Comparison of ENCODE assay signal across 10 cellular contexts in the genomic region with DNA sequence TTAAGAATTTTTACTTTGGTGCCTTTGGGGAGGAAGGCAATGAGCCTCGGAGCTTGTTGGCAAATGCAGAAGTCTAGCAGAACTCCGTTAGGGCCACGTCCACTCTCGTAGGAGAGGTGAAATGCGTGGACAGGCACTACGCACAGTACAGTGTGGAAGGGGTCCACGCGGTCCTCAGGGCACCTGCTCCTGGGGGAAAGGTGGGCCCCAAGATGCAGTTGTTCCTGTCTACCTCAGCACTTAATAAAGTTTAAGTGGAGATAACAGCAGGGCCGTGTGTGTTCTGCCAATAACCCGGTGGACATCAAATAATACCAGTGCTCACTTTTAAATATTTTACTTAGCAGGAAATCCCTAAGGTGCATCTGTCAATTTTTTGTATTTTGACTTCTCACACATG. TPM values are rescaled to one million over a fixed set of nuclear protein-coding genes. Genes with fewer than 3 reads are reported as not detected.
DNase-seq lines count a peak whose midpoint lies in the region; ATAC-seq and TF ChIP-seq lines count a peak whose summit lies in the region.
"Had no signal": no experiment of that assay in that cellular context is flagged by ENCODE, and none has a peak within 500 bp of the region (broad histone marks: within the 10 kb centered on the region; RNA-seq: fewer than 3 reads in every experiment).

No MANE protein-coding gene starts in this region.

- H2AFZ ChIP-seq in HCT116 (ENCODE audit: low read depth, low read length, poor library complexity, severe bottlenecking), result no peak overlapping the region

- H3K4me3 ChIP-seq in HCT116 (replicated peaks in 1 of 2; ENCODE audit: low read depth in 1 of 2, low read length in 2 of 2), result no peak overlapping the region
- peak overlapping the region; percentile 81 for H3K4me3 ChIP-seq in WI38 (ENCODE audit: low read depth, low read length)
- peak overlapping the region; percentile 75 to 76 for H3K4me3 ChIP-seq in foreskin fibroblast (ENCODE audit: low read depth in 1 of 2, low read length in 2 of 2)
- peak overlapping the region; percentile 71 to 84 (median 80) for H3K4me3 ChIP-seq in skeletal muscle tissue (ENCODE audit: low read length in 3 of 3)

- ATAC-seq in HCT116 (no peak), left lobe of liver (no peak)

- TSS peak; percentile 79 for BruUV-seq in HCT116 (replicated peaks; lab: Mats Ljungman, UMichigan)

- H3K9ac ChIP-seq in HCT116 (ENCODE audit: low read length) (no peak overlapping the region), skeletal muscle tissue (ENCODE audit: low read depth in 1 of 3, low read length in 3 of 3) (peak overlapping the region; percentile 75 to 87 (median 85))

- peak overlapping the region; percentile 79 for H3K4me2 ChIP-seq in HCT116 (ENCODE audit: low read length)

- no peak for TF ChIP-seq POLR2A in HCT116 (IDR thresholded peaks at IDR 0.05; ENCODE audit: borderline replicate concordance, extremely low read depth, insufficient read depth, insufficient read length)

- H3K27ac ChIP-seq in HCT116 (ENCODE audit: low read depth, low read length) (no peak overlapping the region), skeletal muscle tissue (ENCODE audit: low read depth, low read length) (peak overlapping the region; percentile 48)
- H3K27ac ChIP-seq: spleen had no signal

- H3K79me2 ChIP-seq in HCT116 (ENCODE audit: insufficient read depth, low read length), result peaks cover 15% of the 10 kb centered on the region; the same call in 1 of the 2 replicates

- DNase-seq in HCT116 (ENCODE audit: low read depth, low spot score) (no peak), foreskin fibroblast (peak in 1 of 2 donors; percentile 18), left lobe of liver (ENCODE audit: low spot score) (no peak), NCI-H446 treated with DMSO at 0.1 percent for 48 hours (lab: John Stamatoyannopoulos, UW) (no peak), cerebellar nuclear complex (lab: John Stamatoyannopoulos, UW) (no peak), NCI-H187 treated with DMSO at 0.1 percent for 48 hours (lab: John Stamatoyannopoulos, UW) (no peak)
- DNase-seq: amniotic stem cell, spleen had no signal

- CTCF ChIA-PET in HCT116 (lab: Charles Lee), result no interaction called here

- H3K27me3 ChIP-seq in HCT116 (ENCODE audit: insufficient read depth, low read length), result no peaks in the 10 kb centered on the region
- H3K27me3 ChIP-seq in skeletal muscle tissue (ENCODE audit: control insufficient read depth in 3 of 3, insufficient read depth in 3 of 3, low read length in 3 of 3), result no peaks in the 10 kb centered on the region

- H3K9me3 ChIP-seq in HCT116 (ENCODE audit: control insufficient read depth in 1 of 2, insufficient read depth in 1 of 2, low read depth in 1 of 2, low read length in 2 of 2) (no peaks in the 10 kb centered on the region), skeletal muscle tissue (ENCODE audit: control insufficient read depth in 3 of 3, low read length in 3 of 3) (no peaks in the 10 kb centered on the region)
- H3K9me3 ChIP-seq: spleen had no signal

- H3K36me3 ChIP-seq in HCT116 (ENCODE audit: control insufficient read depth in 1 of 2, insufficient read depth in 2 of 2, low read length in 2 of 2), result no peaks in the 10 kb centered on the region
- peaks cover 3 to 8% (median 7%) of the 10 kb centered on the region in 3 donors for H3K36me3 ChIP-seq in skeletal muscle tissue (ENCODE audit: control insufficient read depth in 3 of 3, insufficient read depth in 3 of 3, low read length in 3 of 3)

- RAD21 ChIA-PET in HCT116 (lab: Charles Lee; ENCODE audit: low non-redundant PET in 1 of 2, low total read pairs in 2 of 2, uncharacterized antibody in 2 of 2, unreplicated experiment in 2 of 2), result no interaction called here

- TF ChIP-seq CTCF in HCT116 (IDR thresholded peaks at IDR 0.05 in 2 of 3, conservative IDR thresholded peaks at IDR 0.05 in 1 of 3; ENCODE audit: borderline replicate concordance in 1 of 3, insufficient read depth in 1 of 3, low read depth in 2 of 3, low read length in 2 of 3), result no peak
- no peak for TF ChIP-seq CTCF in WI38 (IDR thresholded peaks at IDR 0.05; ENCODE audit: low read depth, low read length)
- no peak for TF ChIP-seq CTCF in foreskin fibroblast (IDR thresholded peaks at IDR 0.05; ENCODE audit: low read depth, low read length)

- no peaks in the 10 kb centered on the region for H4K20me1 ChIP-seq in HCT116 (ENCODE audit: insufficient read depth)

- TF ChIP-seq RAD21 in HCT116 (IDR thresholded peaks at IDR 0.05; ENCODE audit: low read depth), result no peak

- peaks cover 16 to 35% of the 10 kb centered on the region in 2 experiments for H3K4me1 ChIP-seq in HCT116 (ENCODE audit: control insufficient read depth in 1 of 2, insufficient read depth in 2 of 2, low read length in 2 of 2)
- peaks cover 36 to 48% (median 46%) of the 10 kb centered on the region in 3 donors for H3K4me1 ChIP-seq in skeletal muscle tissue (ENCODE audit: control insufficient read depth in 3 of 3, insufficient read depth in 3 of 3, low read length in 3 of 3)

- H3K9me2 ChIP-seq in HCT116 (ENCODE audit: insufficient read depth), result no peaks in the 10 kb centered on the region

- POLR2A ChIA-PET in HCT116 (lab: Charles Lee), result no interaction called here

- intact Hi-C loops in HCT116 (cut with micrococcal nuclease), result no loop called here

TF ChIP-seq in HCT116, 20 proteins besides CTCF, POLR2A, EP300 and RAD21:
- TF ChIP-seq TCF7L2 (IDR thresholded peaks at IDR 0.05; ENCODE audit: borderline replicate concordance, extremely low read depth, insufficient read depth, insufficient read length) (no peak), SIN3A (IDR thresholded peaks at IDR 0.05; ENCODE audit: low read depth) (no peak)

RNA-seq across cellular contexts. Expression of a gene that starts 1.8 kb away (rescaled TPM):
- total RNA-seq in HCT116 (2021; ENCODE audit: unreplicated experiment) (12.8 TPM), skeletal muscle tissue (5.2 TPM), left lobe of liver (24.1 TPM)
- polyA plus RNA-seq in HCT116 (2012), result 8.8 and 9.8 TPM in 2 replicates

RNA-seq across cellular contexts. Expression of a gene that starts 25.6 kb away (rescaled TPM):
- total RNA-seq in HCT116 (2021; ENCODE audit: unreplicated experiment), result 17.1 TPM
- polyA plus RNA-seq in HCT116 (2012), result 13.6 and 15.8 TPM in 2 replicates
- 2.6 TPM for total RNA-seq in skeletal muscle tissue
- total RNA-seq in left lobe of liver, result 109 TPM

RNA-seq across cellular contexts. Expression of a gene that starts 30.3 kb away (rescaled TPM):
- 68.2 TPM for total RNA-seq in HCT116 (2021; ENCODE audit: unreplicated experiment)
- polyA plus RNA-seq in HCT116 (2012), result 84.8 and 86.0 TPM in 2 replicates
- 21.4 TPM for total RNA-seq in skeletal muscle tissue
- total RNA-seq in left lobe of liver, result 64.9 TPM

RNA-seq across cellular contexts. Expression of a gene that starts 45.5 kb away (rescaled TPM):
- total RNA-seq in HCT116 (2021; ENCODE audit: unreplicated experiment), result 35.4 TPM
- 37.4 and 48.1 TPM in 2 replicates for polyA plus RNA-seq in HCT116 (2012)
- 11.0 TPM for total RNA-seq in skeletal muscle tissue
- 32.6 TPM for total RNA-seq in left lobe of liver

RNA-seq across cellular contexts. Expression of a gene that starts 57.0 kb away (rescaled TPM):
- total RNA-seq in HCT116 (2021; ENCODE audit: unreplicated experiment), result 61.4 TPM
- polyA plus RNA-seq in HCT116 (2012), result 68.8 and 76.4 TPM in 2 replicates
- total RNA-seq in skeletal muscle tissue, result 43.3 TPM
- 36.1 TPM for total RNA-seq in left lobe of liver

Comparison
In these comparisons a context has a peak if more than half of its experiments do, and no peak if none do; other contexts are left out.
1. H3K4me3 ChIP-seq: peak in WI38 (single experiment), foreskin fibroblast (2 of 2) and skeletal muscle tissue (3 of 3); none in HCT116 (0 of 2).